In the genomic region with DNA sequence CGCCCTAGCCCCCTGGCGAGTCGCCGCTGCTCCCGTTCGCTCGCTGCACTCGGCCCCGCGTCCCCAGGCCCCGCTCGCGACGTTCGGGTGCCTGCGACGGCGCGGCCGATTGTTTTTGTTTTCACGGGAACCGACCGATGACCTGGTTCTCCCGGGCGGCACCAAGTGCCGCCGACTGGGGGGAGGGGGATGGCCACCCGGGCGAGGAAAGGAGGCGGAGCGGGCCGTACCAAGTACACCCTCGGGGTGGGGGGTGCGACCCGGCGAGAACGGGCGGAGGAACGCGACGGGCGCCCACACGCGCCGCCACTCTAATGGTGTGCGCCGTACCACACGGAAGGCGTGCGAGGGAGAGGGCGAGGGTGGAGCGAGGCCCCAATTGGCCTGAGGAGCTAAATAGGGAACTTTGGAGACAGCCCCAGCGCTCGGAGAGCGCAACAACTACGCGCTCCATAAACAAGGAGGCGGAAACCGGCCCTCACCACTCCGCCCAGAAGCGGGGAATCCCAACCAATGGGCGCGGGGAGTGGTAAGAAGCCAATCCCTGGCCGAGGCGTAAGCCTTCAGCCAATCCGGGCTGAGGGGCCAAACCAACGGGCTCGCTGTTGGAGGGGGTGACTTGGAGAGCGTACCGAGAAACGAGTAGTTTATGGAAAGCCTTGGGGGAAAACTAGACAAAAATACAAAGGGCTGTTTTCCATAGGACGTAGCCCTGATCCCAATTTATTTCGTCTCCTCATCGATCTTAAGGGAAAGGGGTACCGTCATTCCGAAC, we compare ENCODE assay signal across 7 cellular contexts. TPM values are rescaled to one million over a fixed set of nuclear protein-coding genes. Genes with fewer than 3 reads are reported as not detected.
DNase-seq lines count a peak whose midpoint lies in the region; ATAC-seq and TF ChIP-seq lines count a peak whose summit lies in the region.
"Not testable (repeated sequence)": the region's sequence is repeated elsewhere in the genome, so short reads cannot be mapped to it uniquely, and the experiment has no call there.

No MANE protein-coding gene starts in this region.

- WGBS in liver, result under 1% methylated on average over 69 of the region's 76 CpGs

- not testable (repeated sequence) for H3K4me1 Mint-ChIP-seq in effector memory CD8-positive, alpha-beta T cell (ENCODE audit: low read depth in 2 of 2)

- peak overlapping the region; percentile 93 to 96 for H3K27ac ChIP-seq in liver (ENCODE audit: low read depth in 1 of 2, low read length in 2 of 2)

- not testable (repeated sequence) for H3K27me3 ChIP-seq in liver (ENCODE audit: control insufficient read depth in 4 of 4, insufficient read depth in 4 of 4, low read length in 3 of 4)

- not testable (repeated sequence) for H3K9me3 Mint-ChIP-seq in effector memory CD8-positive, alpha-beta T cell

- DNase-seq in NCI-H226, result peak; percentile 66
- DNase-seq in activated T-cell treated with anti-CD3 and anti-CD28 coated beads for 24 hours (ENCODE audit: low read depth), result peak; percentile 90
- DNase-seq in effector memory CD8-positive, alpha-beta T cell, result peak; percentile 89 to 92 (median 89)
- DNase-seq in stimulated activated CD4-positive, alpha-beta T cell treated with anti-CD3 and anti-CD28 coated beads, Interleukin-12 subunit alpha, Interleukin-12 subunit beta, amount 100 ng/mL, for 48 hours (ENCODE audit: low read depth in 2 of 3, low spot score in 1 of 3), result peak; percentile 77 to 90 (median 88)

- peak overlapping the region; percentile 27 to 77 for H3K9ac ChIP-seq in liver (ENCODE audit: low read depth in 1 of 2, low read length in 2 of 2)

- not testable (repeated sequence) for H3K27me3 Mint-ChIP-seq in effector memory CD8-positive, alpha-beta T cell

- peak overlapping the region in 2 of 3 donors; percentile 47 to 71 for H3K4me3 ChIP-seq in liver (ENCODE audit: low read depth in 1 of 3, low read length in 3 of 3)

- H3K4me3 Mint-ChIP-seq in effector memory CD8-positive, alpha-beta T cell, result peak overlapping the region; percentile 89 to 92

- not testable (repeated sequence) for H3K4me1 ChIP-seq in liver (ENCODE audit: control insufficient read depth in 4 of 4, insufficient read depth in 4 of 4, low read length in 3 of 4)

- TF ChIP-seq RAD21 in liver (IDR thresholded peaks at IDR 0.05), result peak in 1 of 2 donors; percentile 8

- H3K36me3 Mint-ChIP-seq in effector memory CD8-positive, alpha-beta T cell (ENCODE audit: insufficient read depth), result peaks cover 11% of the 10 kb centered on the region

- not testable (repeated sequence) for H3K36me3 ChIP-seq in liver (ENCODE audit: control insufficient read depth in 4 of 4, insufficient read depth in 3 of 4, low read depth in 1 of 4, low read length in 3 of 4)

- not testable (repeated sequence) for TF ChIP-seq CTCF in liver (IDR thresholded peaks at IDR 0.05; ENCODE audit: low read depth, low read length, missing input control)

- H3K27ac Mint-ChIP-seq in effector memory CD8-positive, alpha-beta T cell, result peak overlapping the region; percentile 96

- ATAC-seq in GM18519 (IDR thresholded peaks at IDR 0.05; ENCODE audit: low FRiP score, unreplicated experiment) (peak; percentile 85), HG02798 (IDR thresholded peaks at IDR 0.05; ENCODE audit: poor library complexity, unreplicated experiment) (peak; percentile 93)
- peak; percentile 84 for ATAC-seq in effector memory CD8-positive, alpha-beta T cell (replicated peaks)

- H3K9me3 ChIP-seq in liver (ENCODE audit: control insufficient read depth in 4 of 4, low read length in 3 of 4), result not testable (repeated sequence)

TF ChIP-seq in liver, 16 proteins besides CTCF, POLR2A, EP300 and RAD21:
- peak; percentile 3 for TF ChIP-seq FOXA1 (IDR thresholded peaks at IDR 0.05)
- peak; percentile 68 for TF ChIP-seq SP1 (IDR thresholded peaks at IDR 0.05)
- TF ChIP-seq RXRA (IDR thresholded peaks at IDR 0.05), result peak in 1 of 2 donors; percentile 9
- peak in 1 of 2 donors; percentile 23 for TF ChIP-seq HNF4A (conservative IDR thresholded peaks at IDR 0.05)
- TF ChIP-seq YY1 (IDR thresholded peaks at IDR 0.05), result peak; percentile 50
- TF ChIP-seq, protein P1, sequence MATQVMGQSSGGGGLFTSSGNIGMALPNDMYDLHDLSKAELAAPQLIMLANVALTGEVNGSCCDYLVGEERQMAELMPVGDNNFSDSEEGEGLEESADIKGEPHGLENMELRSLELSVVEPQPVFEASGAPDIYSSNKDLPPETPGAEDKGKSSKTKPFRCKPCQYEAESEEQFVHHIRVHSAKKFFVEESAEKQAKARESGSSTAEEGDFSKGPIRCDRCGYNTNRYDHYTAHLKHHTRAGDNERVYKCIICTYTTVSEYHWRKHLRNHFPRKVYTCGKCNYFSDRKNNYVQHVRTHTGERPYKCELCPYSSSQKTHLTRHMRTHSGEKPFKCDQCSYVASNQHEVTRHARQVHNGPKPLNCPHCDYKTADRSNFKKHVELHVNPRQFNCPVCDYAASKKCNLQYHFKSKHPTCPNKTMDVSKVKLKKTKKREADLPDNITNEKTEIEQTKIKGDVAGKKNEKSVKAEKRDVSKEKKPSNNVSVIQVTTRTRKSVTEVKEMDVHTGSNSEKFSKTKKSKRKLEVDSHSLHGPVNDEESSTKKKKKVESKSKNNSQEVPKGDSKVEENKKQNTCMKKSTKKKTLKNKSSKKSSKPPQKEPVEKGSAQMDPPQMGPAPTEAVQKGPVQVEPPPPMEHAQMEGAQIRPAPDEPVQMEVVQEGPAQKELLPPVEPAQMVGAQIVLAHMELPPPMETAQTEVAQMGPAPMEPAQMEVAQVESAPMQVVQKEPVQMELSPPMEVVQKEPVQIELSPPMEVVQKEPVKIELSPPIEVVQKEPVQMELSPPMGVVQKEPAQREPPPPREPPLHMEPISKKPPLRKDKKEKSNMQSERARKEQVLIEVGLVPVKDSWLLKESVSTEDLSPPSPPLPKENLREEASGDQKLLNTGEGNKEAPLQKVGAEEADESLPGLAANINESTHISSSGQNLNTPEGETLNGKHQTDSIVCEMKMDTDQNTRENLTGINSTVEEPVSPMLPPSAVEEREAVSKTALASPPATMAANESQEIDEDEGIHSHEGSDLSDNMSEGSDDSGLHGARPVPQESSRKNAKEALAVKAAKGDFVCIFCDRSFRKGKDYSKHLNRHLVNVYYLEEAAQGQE (IDR thresholded peaks at IDR 0.05), result peak; percentile 52
- TF ChIP-seq, protein P2, sequence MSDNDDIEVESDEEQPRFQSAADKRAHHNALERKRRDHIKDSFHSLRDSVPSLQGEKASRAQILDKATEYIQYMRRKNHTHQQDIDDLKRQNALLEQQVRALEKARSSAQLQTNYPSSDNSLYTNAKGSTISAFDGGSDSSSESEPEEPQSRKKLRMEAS (IDR thresholded peaks at IDR 0.05), result peak; percentile 20

RNA-seq across cellular contexts. Expression of gene PLGLB1, which starts 54.8 kb away (rescaled TPM):
- total RNA-seq in liver, result 10 to 100 TPM; 35.1 to 90.0 TPM
- polyA plus RNA-seq in liver, result 100 to 1,000 TPM in 1 of 2 donors, 10 to 100 TPM in 1; 90.8 to 140 TPM

Comparison
In these comparisons a context has a peak if more than half of its experiments do, and no peak if none do; other contexts are left out.
1. Peak in every context shown above with its lines: DNase-seq, ATAC-seq, H3K4me3 ChIP-seq and H3K27ac ChIP-seq.